In the genomic region with DNA sequence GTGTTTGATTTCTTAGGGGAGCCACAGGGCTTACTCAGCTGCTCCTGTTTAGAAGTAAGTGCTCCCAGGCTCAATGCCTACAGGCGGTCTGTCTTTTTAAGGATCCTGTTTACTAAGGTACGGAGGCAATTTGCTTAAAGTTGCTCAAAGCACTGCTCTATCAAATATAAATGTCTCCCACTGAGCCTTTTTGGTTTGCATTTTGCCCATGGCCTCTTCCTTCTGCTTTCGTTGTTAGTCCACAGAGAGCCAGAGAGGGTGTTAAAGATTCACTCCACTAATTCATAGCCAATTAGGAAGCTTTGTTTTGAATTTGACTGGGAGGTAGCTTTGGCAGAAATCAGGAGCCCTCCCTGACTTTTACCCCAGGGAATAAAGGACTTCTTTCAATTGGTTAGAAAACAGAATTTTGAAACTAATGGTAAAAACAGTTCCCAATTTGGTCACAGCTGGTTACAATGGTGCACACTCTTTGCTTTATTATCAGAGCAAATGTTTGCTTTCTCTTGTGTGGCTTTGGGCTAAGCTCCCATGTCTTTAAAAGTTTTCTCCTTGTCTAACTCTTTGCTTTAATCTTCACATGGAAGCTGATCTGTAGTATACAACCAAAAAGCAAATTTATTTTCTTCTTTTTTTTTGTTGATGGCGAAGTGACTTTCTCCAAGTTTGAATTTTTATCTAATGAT, we compare ENCODE assay signal across 18 cellular contexts.
A peak's percentile ranks its signal among the peaks of the same experiment; 100 is the strongest.
DNase-seq lines count a peak whose midpoint lies in the region; ATAC-seq and TF ChIP-seq lines count a peak whose summit lies in the region.
"Had no signal": no experiment of that assay in that cellular context is flagged by ENCODE, and none has a peak within 500 bp of the region (broad histone marks: within the 10 kb centered on the region; RNA-seq: fewer than 3 reads in every experiment).

No MANE protein-coding gene starts in this region.

- no peaks in the 10 kb centered on the region for H3K36me3 ChIP-seq in body of pancreas (replicated peaks in 1 of 2; ENCODE audit: insufficient read depth in 1 of 2, low read depth in 2 of 2)
- H3K36me3 ChIP-seq: esophagus squamous epithelium had no signal

- TF ChIP-seq POLR2A in body of pancreas (IDR thresholded peaks at IDR 0.05) (no peak), GM18505 (IDR thresholded peaks at IDR 0.05; ENCODE audit: borderline replicate concordance, extremely low read depth, insufficient read depth, insufficient read length) (no peak)

- DNase-seq in body of pancreas, result no peak
- no peak for DNase-seq in GDM1 (lab: John Stamatoyannopoulos, UW)
- DNase-seq in T-helper 9 cell, result no peak
- DNase-seq in effector CD8-positive, alpha-beta T cell (lab: John Stamatoyannopoulos, UW), result no peak
- DNase-seq: activated CD4-positive, alpha-beta T cell treated with anti-CD3 and anti-CD28 coated beads, Interleukin-2, amount 50 U/mL, for 1 hour; activated naive CD8-positive, alpha-beta T cell treated with anti-CD3 and anti-CD28 coated beads for 36 hours; dorsolateral prefrontal cortex; esophagus squamous epithelium; head of caudate nucleus; mesenchymal stem cell; NCI-H1436 treated with DMSO at 0.1 percent for 48 hours; NCI-H524; nephron progenitor cell; PC-9 had no signal

- H3K4me1 ChIP-seq in body of pancreas, result peaks cover 20% of the 10 kb centered on the region
- H3K4me1 ChIP-seq: esophagus squamous epithelium had no signal

- H3K27me3 ChIP-seq in body of pancreas, result no peaks in the 10 kb centered on the region

- no peak for TF ChIP-seq CTCF in body of pancreas (IDR thresholded peaks at IDR 0.05)

- H3K27ac ChIP-seq in body of pancreas, result peak overlapping the region; percentile 14 to 71 (median 60)
- H3K27ac ChIP-seq: dorsolateral prefrontal cortex, esophagus squamous epithelium, PC-9 had no signal

- intact Hi-C loops in body of pancreas (cut with DNase I), result no loop called here

- H3K9me3 ChIP-seq in body of pancreas, result no peaks in the 10 kb centered on the region
- H3K9me3 ChIP-seq: esophagus squamous epithelium had no signal

- ATAC-seq in GM18868 (IDR thresholded peaks at IDR 0.05; ENCODE audit: unreplicated experiment) (peak; percentile 51), GM21526 (IDR thresholded peaks at IDR 0.05; ENCODE audit: low FRiP score, unreplicated experiment) (peak; percentile 53), HG03342 (IDR thresholded peaks at IDR 0.05; ENCODE audit: unreplicated experiment) (peak; percentile 69), body of pancreas (peak; percentile 50), GM18505 (IDR thresholded peaks at IDR 0.05; ENCODE audit: unreplicated experiment) (no peak)

- WGBS in body of pancreas, 2 donors, result 21 to 22% methylated on average over 4 of the region's 4 CpGs

- no peak overlapping the region for H3K4me3 ChIP-seq in body of pancreas
- H3K4me3 ChIP-seq: dorsolateral prefrontal cortex, esophagus squamous epithelium, PC-9 had no signal
